In the genomic region with DNA sequence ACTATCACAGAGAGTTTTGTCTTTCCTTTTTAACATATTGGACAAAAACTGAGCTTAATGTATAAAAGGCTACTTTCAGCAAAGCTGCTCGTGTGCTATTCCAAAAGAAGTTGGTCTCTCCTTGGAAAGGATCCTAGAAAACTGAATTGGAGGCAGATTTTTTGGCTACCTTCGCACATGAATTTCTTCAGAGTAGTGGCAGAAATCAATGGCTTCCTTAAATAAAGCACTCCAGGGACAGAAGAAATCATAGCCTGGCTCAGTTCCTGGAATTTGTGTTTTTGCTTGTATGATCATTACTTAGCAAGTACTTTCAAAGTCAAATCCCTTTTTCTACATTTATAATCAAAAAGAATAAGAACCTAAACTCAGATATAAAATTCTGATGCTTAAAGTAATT, we compare ENCODE assay signal across 16 cellular contexts.
"Had no signal": no experiment of that assay in that cellular context is flagged by ENCODE, and none has a peak within 500 bp of the region (broad histone marks: within the 10 kb centered on the region; RNA-seq: fewer than 3 reads in every experiment).

No MANE protein-coding gene starts in this region.

- H3K9me3 ChIP-seq: body of pancreas, colonic mucosa, vagina had no signal

- H3K27ac ChIP-seq: body of pancreas, colonic mucosa, foreskin keratinocyte, skin epidermis, vagina, VCaP had no signal

- ATAC-seq: body of pancreas, foreskin keratinocyte had no signal

- H3K4me1 ChIP-seq: body of pancreas, colonic mucosa, foreskin keratinocyte, vagina had no signal

- DNase-seq: activated CD4-positive, CD25-positive, alpha-beta regulatory T cell treated with anti-CD3 and anti-CD28 coated beads, Interleukin-2, amount 50 U/mL, for 72 hours; activated T-cell treated with anti-CD3 and anti-CD28 coated beads for 4 hours; body of pancreas; caudate nucleus; colonic mucosa; foreskin keratinocyte; nephron progenitor cell; nucleus accumbens; stimulated activated CD4-positive, alpha-beta T cell treated with anti-CD3 and anti-CD28 coated beads, Interleukin-15, amount 100 ng/mL, for 24 hours; stimulated activated CD4-positive, alpha-beta T cell treated with anti-CD3 and anti-CD28 coated beads, Interleukin-2, amount 100 ng/mL, for 48 hours; SW 1271; T-helper 2 cell; trophoblast cell had no signal

- H3K27me3 ChIP-seq: body of pancreas, colonic mucosa, foreskin keratinocyte, vagina had no signal

- H3K36me3 ChIP-seq: colonic mucosa, vagina had no signal

- H3K4me3 ChIP-seq: body of pancreas, colonic mucosa, skin epidermis, vagina had no signal
